34 cellular contexts compared by ENCODE assay signal in the genomic region with DNA sequence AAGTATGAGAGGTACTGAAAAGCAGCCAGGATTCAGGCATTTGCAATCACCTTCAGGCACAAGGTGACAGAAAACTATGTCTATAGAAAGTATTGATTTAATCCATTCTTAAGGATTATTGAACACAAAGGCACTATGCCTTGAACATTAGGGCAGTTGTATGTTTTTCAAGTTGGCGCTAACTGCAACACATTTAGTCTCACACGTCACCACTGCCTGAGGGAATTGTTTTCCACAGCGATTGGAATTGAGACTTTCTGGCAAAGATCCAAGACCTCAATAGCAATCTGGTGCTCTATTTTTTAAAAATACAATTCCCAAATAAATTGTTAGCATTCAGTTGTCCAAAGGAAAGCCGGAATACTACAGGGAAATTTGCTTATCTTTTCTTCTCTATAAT. TPM values are rescaled to one million over a fixed set of nuclear protein-coding genes. Genes with fewer than 3 reads are reported as not detected.
DNase-seq lines count a peak whose midpoint lies in the region; ATAC-seq and TF ChIP-seq lines count a peak whose summit lies in the region.
"Had no signal": no experiment of that assay in that cellular context is flagged by ENCODE, and none has a peak within 500 bp of the region (broad histone marks: within the 10 kb centered on the region; RNA-seq: fewer than 3 reads in every experiment).

No MANE protein-coding gene starts in this region.

- no peak for ATAC-seq in HG02938 (IDR thresholded peaks at IDR 0.05; ENCODE audit: unreplicated experiment)
- ATAC-seq: GM12878; HCT116; naive thymus-derived CD4-positive, alpha-beta T cell had no signal

- H3K9me3 Mint-ChIP-seq in chondrocyte (ENCODE audit: low read depth) = peaks cover 18% of the 10 kb centered on the region
- H3K9me3 Mint-ChIP-seq: activated B cell treated with CpG ODN at 0.5 μM for 24 hours; activated naive CD8-positive, alpha-beta T cell treated with anti-CD3 and anti-CD28 coated beads for 36 hours; activated T-cell treated with anti-CD3 and anti-CD28 coated beads, Interleukin-2, amount 50 U/mL, for 24 hours had no signal

- DNase-seq in NCI-H1417 (lab: John Stamatoyannopoulos, UW) (peak in 2 of 3 experiments; percentile 55 to 87), NCI-H1417 treated with DMSO at 0.1 percent for 48 hours (lab: John Stamatoyannopoulos, UW) (no peak), DMS 273 (lab: John Stamatoyannopoulos, UW; ENCODE audit: unreplicated experiment) (peak; percentile 52), NCI-H345 treated with DMSO at 0.1 percent for 48 hours (lab: John Stamatoyannopoulos, UW; ENCODE audit: unreplicated experiment) (peak; percentile 45), chondrocyte (ENCODE audit: low spot score) (no peak), COLO668 (lab: John Stamatoyannopoulos, UW; ENCODE audit: unreplicated experiment) (no peak), H7 (no peak)
- DNase-seq: activated B cell treated with CpG ODN at 0.5 μM for 24 hours; activated CD4-positive, alpha-beta T cell treated with anti-CD3 and anti-CD28 coated beads, Interleukin-2, amount 50 U/mL, for 1 hour; activated effector memory CD4-positive, alpha-beta T cell treated with anti-CD3 and anti-CD28 coated beads, Interleukin-2, amount 50 U/mL, for 16 hours; activated naive CD8-positive, alpha-beta T cell treated with anti-CD3 and anti-CD28 coated beads for 36 hours; activated T-cell treated with anti-CD3 and anti-CD28 coated beads, Interleukin-2, amount 50 U/mL, for 24 hours; anterior cingulate cortex; esophagus squamous epithelium; foreskin melanocyte; kidney glomerular epithelial cell; MV-4-11; naive thymus-derived CD4-positive, alpha-beta T cell; NCI-H774; sigmoid colon; stimulated activated CD4-positive, alpha-beta T cell treated with anti-CD3 and anti-CD28 coated beads, Interleukin-12 subunit alpha, Interleukin-12 subunit beta, amount 100 ng/mL, for 4 hours; stimulated activated CD4-positive, alpha-beta T cell treated with anti-CD3 and anti-CD28 coated beads, Interleukin-2, amount 100 ng/mL, for 48 hours; thyroid gland; uterus had no signal

- peak overlapping the region; percentile 11 for H3K27ac Mint-ChIP-seq in chondrocyte (ENCODE audit: unreplicated experiment)
- H3K27ac Mint-ChIP-seq: activated B cell treated with CpG ODN at 0.5 μM for 24 hours; activated naive CD8-positive, alpha-beta T cell treated with anti-CD3 and anti-CD28 coated beads for 36 hours; activated T-cell treated with anti-CD3 and anti-CD28 coated beads, Interleukin-2, amount 50 U/mL, for 24 hours; naive thymus-derived CD4-positive, alpha-beta T cell; T-helper 1 cell treated with Interleukin-12 subunit alpha and Interleukin-12 subunit beta and Interleukin-4 antibody, amounts not matched to agents 30 μg/mL and 1 μg/mL, for 36 hours had no signal

- H3K27me3 Mint-ChIP-seq in chondrocyte (ENCODE audit: low read depth) = no peaks in the 10 kb centered on the region
- H3K27me3 Mint-ChIP-seq: activated B cell treated with CpG ODN at 0.5 μM for 24 hours had no signal

- H3K4me3 ChIP-seq in H7 (ENCODE audit: insufficient read depth, low read depth, low read length) = no peak overlapping the region
- H3K4me3 ChIP-seq: cardiac muscle cell, esophagus squamous epithelium, GM12878, lung, prostate gland, sigmoid colon, SK-N-MC, thyroid gland, uterus had no signal

- TF ChIP-seq CTCF in chondrocyte (IDR thresholded peaks at IDR 0.05) = no peak

- peaks cover 27% of the 10 kb centered on the region for H3K4me1 Mint-ChIP-seq in chondrocyte (ENCODE audit: low read depth)
- H3K4me1 Mint-ChIP-seq: activated naive CD8-positive, alpha-beta T cell treated with anti-CD3 and anti-CD28 coated beads for 36 hours; naive thymus-derived CD4-positive, alpha-beta T cell had no signal

- H3K36me3 ChIP-seq in H7 (replicated peaks; ENCODE audit: control insufficient read depth, insufficient read depth, low read length) = no peaks in the 10 kb centered on the region
- H3K36me3 ChIP-seq: cardiac muscle cell, esophagus squamous epithelium, prostate gland, thyroid gland, uterus had no signal

- no peaks in the 10 kb centered on the region for H3K27me3 ChIP-seq in H7 (ENCODE audit: control insufficient read depth, insufficient read depth, low read length)
- H3K27me3 ChIP-seq: cardiac muscle cell, esophagus squamous epithelium, sigmoid colon, thyroid gland, uterus had no signal

- H3K4me3 Mint-ChIP-seq in chondrocyte (ENCODE audit: unreplicated experiment) = no peak overlapping the region
- H3K4me3 Mint-ChIP-seq: activated B cell treated with CpG ODN at 0.5 μM for 24 hours; activated naive CD8-positive, alpha-beta T cell treated with anti-CD3 and anti-CD28 coated beads for 36 hours; activated T-cell treated with anti-CD3 and anti-CD28 coated beads, Interleukin-2, amount 50 U/mL, for 24 hours; naive thymus-derived CD4-positive, alpha-beta T cell; T-helper 1 cell treated with Interleukin-12 subunit alpha and Interleukin-12 subunit beta and Interleukin-4 antibody, amounts not matched to agents 30 μg/mL and 1 μg/mL, for 36 hours had no signal

- H3K36me3 Mint-ChIP-seq in chondrocyte (ENCODE audit: low read depth) = peaks cover 36% of the 10 kb centered on the region
- H3K36me3 Mint-ChIP-seq: activated naive CD8-positive, alpha-beta T cell treated with anti-CD3 and anti-CD28 coated beads for 36 hours had no signal

RNA-seq across cellular contexts. Expression of gene FTHL17, which starts 52.7 kb away (rescaled TPM):
- total RNA-seq in chondrocyte = not detected in 3 replicates
- total RNA-seq in H7 (2014; rRNA removed; shearing (Covaris generic)) = not detected in 2 replicates
- total RNA-seq: A172; activated B cell treated with CpG ODN at 0.5 μM for 24 hours; activated naive CD8-positive, alpha-beta T cell treated with anti-CD3 and anti-CD28 coated beads for 36 hours; cardiac muscle cell; esophagus squamous epithelium; GM12878; LHCN-M2; lung; naive thymus-derived CD4-positive, alpha-beta T cell; sigmoid colon; thyroid gland; uterus had no signal

Comparison
In these comparisons a context has a peak if more than half of its experiments do, and no peak if none do; other contexts are left out.
1. DNase-seq: peak in NCI-H1417 (2 of 3), DMS 273 (single experiment) and NCI-H345 treated with DMSO at 0.1 percent for 48 hours (single experiment); none in NCI-H1417 treated with DMSO at 0.1 percent for 48 hours (single experiment), chondrocyte (single experiment), COLO668 (single experiment) and H7 (single experiment).